Comparison of ENCODE assay signal across 8 cellular contexts in genomic region chr22:35399678-35400334, GRCh38. TPM values are rescaled to one million over a fixed set of nuclear protein-coding genes. Genes with fewer than 3 reads are reported as not detected.
DNase-seq lines count a peak whose midpoint lies in the region; ATAC-seq and TF ChIP-seq lines count a peak whose summit lies in the region.

Gene MCM5, plus strand, starts transcription at chr22:35400140. Its CDS starts 299 bp downstream, at chr22:35400439.

- H3K4me3 ChIP-seq in BJ (ENCODE audit: low read depth, low read length), result peak within 1 kb of the TSS; percentile 91

- no peak for TF ChIP-seq CTCF in BJ (IDR thresholded peaks at IDR 0.05; ENCODE audit: insufficient read depth, low read depth, low read length)

- POLR2A ChIA-PET in BJ (lab: Charles Lee), result no interaction called here

- ATAC-seq in GM19324 (IDR thresholded peaks at IDR 0.05; ENCODE audit: low FRiP score, unreplicated experiment) (peak; percentile 96), HG03469 (IDR thresholded peaks at IDR 0.05; ENCODE audit: unreplicated experiment) (peak; percentile 73), left lobe of liver (peak; percentile 92)

- CTCF ChIA-PET in BJ (lab: Yijun Ruan, JAX), result interaction anchor here (1.2 kb wide), 1 partner anchor 31 kb away, joined by 4 read pairs; no protein-coding TSS in a partner anchor

- H3K36me3 Mint-ChIP-seq in dendritic cell treated with granulocyte-macrophage colony-stimulating factor and Interleukin-4, amounts not matched to agents 40 ng/mL and 50 ng/mL, for 4 days (ENCODE audit: low read depth), result peaks cover 43% of the 10 kb centered on the region

- intact Hi-C loops in dendritic cell treated with granulocyte-macrophage colony-stimulating factor and Interleukin-4, amounts not matched to agents 40 ng/mL and 50 ng/mL, for 4 days (cut with micrococcal nuclease), result no loop called here

- H3K4me1 Mint-ChIP-seq in dendritic cell treated with granulocyte-macrophage colony-stimulating factor and Interleukin-4, amounts not matched to agents 40 ng/mL and 50 ng/mL, for 4 days (ENCODE audit: low read depth), result peaks cover 59% of the 10 kb centered on the region

- H3K9me3 Mint-ChIP-seq in dendritic cell treated with granulocyte-macrophage colony-stimulating factor and Interleukin-4, amounts not matched to agents 40 ng/mL and 50 ng/mL, for 4 days, result no peaks in the 10 kb centered on the region

- 0 out of 2 replicates have a peak, but pooled peaks cover 2% of the 10 kb centered on the region for H3K36me3 ChIP-seq in BJ (ENCODE audit: control insufficient read depth, insufficient read depth, low read length)

- H3K4me3 Mint-ChIP-seq in dendritic cell treated with granulocyte-macrophage colony-stimulating factor and Interleukin-4, amounts not matched to agents 40 ng/mL and 50 ng/mL, for 4 days, result peak within 1 kb of the TSS; percentile 97

- no peaks in the 10 kb centered on the region for H3K27me3 Mint-ChIP-seq in dendritic cell treated with granulocyte-macrophage colony-stimulating factor and Interleukin-4, amounts not matched to agents 40 ng/mL and 50 ng/mL, for 4 days

- H3K27me3 ChIP-seq in BJ (ENCODE audit: control insufficient read depth, insufficient read depth, low read length), result no peaks in the 10 kb centered on the region

- H3K27ac Mint-ChIP-seq in dendritic cell treated with granulocyte-macrophage colony-stimulating factor and Interleukin-4, amounts not matched to agents 40 ng/mL and 50 ng/mL, for 4 days, result peak within 1 kb of the TSS; percentile 91

- DNase-seq in BJ (ENCODE audit: low read depth), result peak; percentile 84
- peak; percentile 99 for DNase-seq in NCI-H69 (lab: John Stamatoyannopoulos, UW)
- DNase-seq in activated CD4-positive, alpha-beta T cell treated with anti-CD3 and anti-CD28 coated beads, Interleukin-2, amount 50 U/mL, for 1 hour, result peak; percentile 96
- DNase-seq in left lobe of liver (ENCODE audit: low spot score), result peak; percentile 97
- DNase-seq in stimulated activated CD4-positive, alpha-beta T cell treated with anti-CD3 and anti-CD28 coated beads, Interleukin-2, amount 100 ng/mL, for 4 hours (ENCODE audit: low read depth), result peak; percentile 93

RNA-seq across cellular contexts. Expression of gene MCM5, which starts in this region (rescaled TPM):
- 19.4 and 34.6 TPM in 2 replicates for polyA plus RNA-seq in BJ (2011; rRNA removed)
- polyA minus RNA-seq in BJ (2011; rRNA and poly(A)+ RNA removed), result 44.0 and 49.7 TPM in 2 replicates
- total RNA-seq in left lobe of liver, result 9.1 TPM

Comparison
In these comparisons a context has a peak if more than half of its experiments do, and no peak if none do; other contexts are left out.
1. Peak in every context shown above with its lines: DNase-seq, ATAC-seq and H3K4me3 ChIP-seq.